In genomic region chr7:46908770-46909169, GRCh38 we compare ENCODE assay signal across 15 cellular contexts.
A peak's percentile ranks its signal among the peaks of the same experiment; 100 is the strongest.
DNase-seq lines count a peak whose midpoint lies in the region; ATAC-seq and TF ChIP-seq lines count a peak whose summit lies in the region.
"Had no signal": no experiment of that assay in that cellular context is flagged by ENCODE, and none has a peak within 500 bp of the region (broad histone marks: within the 10 kb centered on the region; RNA-seq: fewer than 3 reads in every experiment).

No MANE protein-coding gene starts in this region.

- no peak overlapping the region for H3K4me3 Mint-ChIP-seq in type B pancreatic cell
- no peak overlapping the region for H3K4me3 Mint-ChIP-seq in effector memory CD8-positive, alpha-beta T cell
- H3K4me3 Mint-ChIP-seq: mesothelial cell of epicardium had no signal

- no peaks in the 10 kb centered on the region for H3K9me3 Mint-ChIP-seq in type B pancreatic cell
- H3K9me3 Mint-ChIP-seq in effector memory CD8-positive, alpha-beta T cell, result peaks cover 0 to 5% of the 10 kb centered on the region in 2 donors

- ATAC-seq in effector memory CD8-positive, alpha-beta T cell (replicated peaks), result no peak
- ATAC-seq: HepG2, right cardiac atrium had no signal

- H3K27me3 Mint-ChIP-seq in type B pancreatic cell, result no peaks in the 10 kb centered on the region
- no peaks in the 10 kb centered on the region for H3K27me3 Mint-ChIP-seq in effector memory CD8-positive, alpha-beta T cell

- no peak for TF ChIP-seq CTCF in type B pancreatic cell (conservative IDR thresholded peaks at IDR 0.05)

- DNase-seq in EL (peak; percentile 91), RPMI7951 (ENCODE audit: low read depth) (peak; percentile 96), epidermal melanocyte (ENCODE audit: insufficient read length, low spot score) (peak; percentile 64), non-pigmented ciliary epithelial cell (ENCODE audit: low read depth) (peak; percentile 68), type B pancreatic cell (ENCODE audit: extremely low spot score, unreplicated experiment) (no peak), NAMALWA (ENCODE audit: low spot score) (no peak)
- DNase-seq in activated CD4-positive, alpha-beta T cell treated with anti-CD3 and anti-CD28 coated beads for 4 hours, result no peak
- DNase-seq in effector memory CD8-positive, alpha-beta T cell, result no peak
- DNase-seq: activated T-cell treated with anti-CD3 and anti-CD28 coated beads, Interleukin-2, amount 50 U/mL, for 1 hour; glutamatergic neuron; NCI-H2081 treated with DMSO at 0.1 percent for 48 hours; right cardiac atrium; trophoblast cell had no signal

- H3K4me1 Mint-ChIP-seq in type B pancreatic cell (ENCODE audit: unreplicated experiment), result peaks cover 7% of the 10 kb centered on the region
- H3K4me1 Mint-ChIP-seq in effector memory CD8-positive, alpha-beta T cell (ENCODE audit: low read depth in 2 of 2), result no peaks in the 10 kb centered on the region

- no peak overlapping the region for H3K27ac Mint-ChIP-seq in type B pancreatic cell
- H3K27ac Mint-ChIP-seq in effector memory CD8-positive, alpha-beta T cell, result no peak overlapping the region
- H3K27ac Mint-ChIP-seq: mesothelial cell of epicardium had no signal

- H3K36me3 Mint-ChIP-seq in type B pancreatic cell, result no peaks in the 10 kb centered on the region
- H3K36me3 Mint-ChIP-seq in effector memory CD8-positive, alpha-beta T cell (ENCODE audit: insufficient read depth), result no peaks in the 10 kb centered on the region

Comparison
In these comparisons a context has a peak if more than half of its experiments do, and no peak if none do; other contexts are left out.
1. DNase-seq: peak in EL (single experiment), RPMI7951 (single experiment), epidermal melanocyte (single experiment) and non-pigmented ciliary epithelial cell (single experiment); none in type B pancreatic cell (single experiment), activated CD4-positive, alpha-beta T cell treated with anti-CD3 and anti-CD28 coated beads for 4 hours (0 of 2), effector memory CD8-positive, alpha-beta T cell (0 of 3) and NAMALWA (single experiment).